Comparison of ENCODE assay signal across 27 cellular contexts in genomic region chr18:71707400-71707799, GRCh38.
A peak's percentile ranks its signal among the peaks of the same experiment; 100 is the strongest.
DNase-seq lines count a peak whose midpoint lies in the region; ATAC-seq and TF ChIP-seq lines count a peak whose summit lies in the region.
"Had no signal": no experiment of that assay in that cellular context is flagged by ENCODE, and none has a peak within 500 bp of the region (broad histone marks: within the 10 kb centered on the region; RNA-seq: fewer than 3 reads in every experiment).

No MANE protein-coding gene starts in this region.

- no peak overlapping the region for H3K27ac ChIP-seq in Karpas-422 (ENCODE audit: low read length)
- H3K27ac ChIP-seq: adrenal gland, brain microvascular endothelial cell, heart right ventricle, lower lobe of right lung, parathyroid adenoma, right atrium auricular region had no signal

- H3K9me2 ChIP-seq in Karpas-422 (replicated peaks; ENCODE audit: insufficient read depth, low read length), result no peaks in the 10 kb centered on the region

- H3K4me1 Mint-ChIP-seq in activated B cell treated with CpG ODN at 0.5 μM for 24 hours (peaks cover 7% of the 10 kb centered on the region), naive B cell (no peaks in the 10 kb centered on the region)
- H3K4me1 Mint-ChIP-seq: activated CD4-positive, alpha-beta T cell treated with anti-CD3 and anti-CD28 coated beads, Interleukin-2, amount 10 ng/mL, durations not matched to agents 24 days and 14 days had no signal

- intact Hi-C loops in activated B cell treated with CpG ODN at 0.5 μM for 24 hours (cut with micrococcal nuclease), result no loop called here

- H3K36me3 ChIP-seq in Karpas-422 (ENCODE audit: insufficient read depth, low read length), result no peaks in the 10 kb centered on the region
- H3K36me3 ChIP-seq: adrenal gland, brain microvascular endothelial cell, heart right ventricle, lower lobe of right lung, right atrium auricular region had no signal

- H3K4me1 ChIP-seq in Karpas-422 (ENCODE audit: low read length), result no peaks in the 10 kb centered on the region
- H3K4me1 ChIP-seq: adrenal gland, Caco-2, heart right ventricle, lower lobe of right lung, parathyroid adenoma, right atrium auricular region had no signal

- H3K79me2 ChIP-seq in Karpas-422 (ENCODE audit: low read length), result no peaks in the 10 kb centered on the region
- H3K79me2 ChIP-seq: parathyroid adenoma had no signal

- POLR2A ChIA-PET in activated B cell treated with CpG ODN at 0.5 μM for 24 hours (lab: Charles Lee), result no interaction called here

- CTCF ChIA-PET in activated B cell treated with CpG ODN at 0.5 μM for 24 hours (lab: Charles Lee), result no interaction called here

- H3K27ac Mint-ChIP-seq in activated B cell treated with CpG ODN at 0.5 μM for 24 hours, result no peak overlapping the region
- no peak overlapping the region for H3K27ac Mint-ChIP-seq in naive B cell
- H3K27ac Mint-ChIP-seq: activated CD4-positive, alpha-beta T cell treated with anti-CD3 and anti-CD28 coated beads, Interleukin-2, amount 10 ng/mL, durations not matched to agents 24 days and 14 days had no signal

- H3K9me3 Mint-ChIP-seq in activated B cell treated with CpG ODN at 0.5 μM for 24 hours, result peaks cover 7% of the 10 kb centered on the region
- peaks cover 0 to 5% (median 1%) of the 10 kb centered on the region in 7 donors for H3K9me3 Mint-ChIP-seq in naive B cell
- H3K9me3 Mint-ChIP-seq: activated CD4-positive, alpha-beta T cell treated with anti-CD3 and anti-CD28 coated beads, Interleukin-2, amount 10 ng/mL, durations not matched to agents 24 days and 14 days had no signal

- no peak for TF ChIP-seq CTCF in activated B cell treated with CpG ODN at 0.5 μM for 24 hours (IDR thresholded peaks at IDR 0.05)

- H3K4me3 Mint-ChIP-seq in activated B cell treated with CpG ODN at 0.5 μM for 24 hours (no peak overlapping the region), naive B cell (no peak overlapping the region)
- H3K4me3 Mint-ChIP-seq: activated CD4-positive, alpha-beta T cell treated with anti-CD3 and anti-CD28 coated beads, Interleukin-2, amount 10 ng/mL, durations not matched to agents 24 days and 14 days had no signal

- no peaks in the 10 kb centered on the region for H3K36me3 Mint-ChIP-seq in activated B cell treated with CpG ODN at 0.5 μM for 24 hours (ENCODE audit: low read depth)
- H3K36me3 Mint-ChIP-seq in naive B cell, result no peaks in the 10 kb centered on the region

- DNase-seq in activated B cell treated with CpG ODN at 0.5 μM for 24 hours (no peak), naive B cell (no peak), SHP77 (lab: John Stamatoyannopoulos, UW) (no peak), anterior cingulate cortex (lab: John Stamatoyannopoulos, UW) (no peak), Karpas-422 (no peak)
- no peak for DNase-seq in stimulated activated naive CD4-positive, alpha-beta T cell treated with Interleukin-2 at 50 U/mL for 16 hours (lab: John Stamatoyannopoulos, UW)
- DNase-seq: activated CD4-positive, alpha-beta T cell treated with anti-CD3 and anti-CD28 coated beads, Interleukin-2, amount 10 ng/mL, durations not matched to agents 24 days and 14 days; activated naive CD4-positive, alpha-beta T cell treated with Interleukin-2 at 50 U/mL for 16 hours; activated T-cell treated with anti-CD3 and anti-CD28 coated beads, Interleukin-2, amount 50 U/mL, for 48 hours; adrenal gland; brain microvascular endothelial cell; C1 segment of cervical spinal cord; Caco-2; GOT3; heart right ventricle; lower lobe of right lung; MV-4-11; NCI-H1694; PC-3; stimulated activated CD4-positive, alpha-beta T cell treated with anti-CD3 and anti-CD28 coated beads, Interleukin-2, amount 100 ng/mL, for 24 hours; trophoblast cell had no signal

- H3K9me3 ChIP-seq in Karpas-422 (ENCODE audit: low read length), result peaks cover 56% of the 10 kb centered on the region
- H3K9me3 ChIP-seq: adrenal gland, Caco-2, heart right ventricle, lower lobe of right lung, right atrium auricular region had no signal

- no peak overlapping the region for H2AFZ ChIP-seq in Karpas-422 (ENCODE audit: low read length)
- H2AFZ ChIP-seq: parathyroid adenoma had no signal

- ATAC-seq in GM18520 (IDR thresholded peaks at IDR 0.05; ENCODE audit: unreplicated experiment) (peak; percentile 48), HG03064 (IDR thresholded peaks at IDR 0.05; ENCODE audit: low read depth, unreplicated experiment) (peak; percentile 72), activated B cell treated with CpG ODN at 0.5 μM for 24 hours (ENCODE audit: low read depth) (peak; percentile 94), naive B cell (ENCODE audit: low read depth in 2 of 2) (peak; percentile 51 to 71)
- ATAC-seq: heart right ventricle, HepG2, lower lobe of right lung, PC-3, SK-N-SH treated with all-trans-retinoic acid at 6 μM for 48 hours had no signal

- no peaks in the 10 kb centered on the region for H4K20me1 ChIP-seq in Karpas-422 (ENCODE audit: insufficient read depth, low read depth, low read length)

- no peaks in the 10 kb centered on the region for H3K27me3 Mint-ChIP-seq in activated B cell treated with CpG ODN at 0.5 μM for 24 hours
- H3K27me3 Mint-ChIP-seq in naive B cell, result no peaks in the 10 kb centered on the region
- H3K27me3 Mint-ChIP-seq: activated CD4-positive, alpha-beta T cell treated with anti-CD3 and anti-CD28 coated beads, Interleukin-2, amount 10 ng/mL, durations not matched to agents 24 days and 14 days had no signal

- no peak overlapping the region for H3K4me3 ChIP-seq in Karpas-422 (ENCODE audit: low read length)
- H3K4me3 ChIP-seq: adrenal gland, heart right ventricle, lower lobe of right lung, right atrium auricular region had no signal

- H3K4me2 ChIP-seq in Karpas-422 (ENCODE audit: low read depth, low read length, poor library complexity, severe bottlenecking), result no peak overlapping the region

- H3K9ac ChIP-seq in Karpas-422 (ENCODE audit: low read length), result no peak overlapping the region
- H3K9ac ChIP-seq: parathyroid adenoma had no signal

- H3K27me3 ChIP-seq in Karpas-422 (ENCODE audit: low read length), result no peaks in the 10 kb centered on the region
- H3K27me3 ChIP-seq: adrenal gland, brain microvascular endothelial cell, heart right ventricle, right atrium auricular region had no signal
